Comparison of ENCODE assay signal across 10 cellular contexts in the genomic region with DNA sequence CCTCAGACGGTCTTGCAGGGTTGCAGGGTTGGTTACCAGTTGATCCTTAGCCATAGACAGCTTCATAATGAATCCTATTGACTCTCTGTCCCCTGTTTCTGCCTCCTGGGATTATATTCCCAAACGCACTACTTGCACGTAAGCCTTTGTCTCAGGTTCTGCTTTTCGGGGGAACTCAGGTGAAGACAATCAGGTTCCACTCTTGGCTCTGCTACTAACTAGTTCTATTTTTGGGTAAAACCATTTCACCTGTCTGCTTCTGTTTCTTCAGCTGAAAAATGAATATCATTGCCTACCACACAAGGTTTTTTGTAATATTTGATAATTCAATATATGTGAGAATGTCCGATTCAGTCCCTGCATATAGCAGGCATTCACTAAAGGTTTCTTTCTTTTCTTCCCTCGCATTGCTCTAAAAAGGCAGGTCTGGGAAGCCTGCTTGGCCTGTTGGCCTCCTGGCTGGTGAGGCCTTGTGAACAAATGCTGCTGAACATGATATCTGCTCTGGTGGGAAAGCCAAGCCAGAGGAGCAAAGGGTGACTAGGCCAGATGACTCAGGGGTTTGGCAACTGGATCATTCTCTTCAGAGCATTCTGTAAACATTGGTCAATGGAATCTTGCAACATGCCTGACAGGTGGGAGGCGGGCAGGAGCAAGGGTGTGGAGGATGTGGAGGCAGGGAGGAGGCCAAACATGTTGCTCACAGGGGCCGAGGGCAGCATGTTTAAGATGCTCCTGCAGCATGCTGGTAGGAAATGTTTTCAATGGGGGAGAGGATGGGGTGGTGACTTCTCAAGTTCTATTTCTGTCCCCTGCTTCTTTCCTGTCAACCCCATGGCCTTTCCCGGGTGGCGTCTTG. TPM values are rescaled to one million over a fixed set of nuclear protein-coding genes. Genes with fewer than 3 reads are reported as not detected.
DNase-seq lines count a peak whose midpoint lies in the region; ATAC-seq and TF ChIP-seq lines count a peak whose summit lies in the region.
"Had no signal": no experiment of that assay in that cellular context is flagged by ENCODE, and none has a peak within 500 bp of the region (broad histone marks: within the 10 kb centered on the region; RNA-seq: fewer than 3 reads in every experiment).

No MANE protein-coding gene starts in this region.

- H3K27ac ChIP-seq in upper lobe of right lung: peak overlapping the region; percentile 66
- H3K27ac ChIP-seq: VCaP had no signal

- H3K27ac Mint-ChIP-seq in WTC11: no peak overlapping the region
- H3K27ac Mint-ChIP-seq: CD4-positive, CD25-positive, alpha-beta regulatory T cell had no signal

- CTCF ChIA-PET in WTC11 (lab: Charles Lee) (interaction anchor here (1.0 to 1.6 kb wide), 4 partner anchors 17 to 30 kb away, joined by 3 to 4 read pairs (median 3); no protein-coding TSS in a partner anchor), HEK293T (lab: Yijun Ruan, JAX) (no interaction called here)

- no peaks in the 10 kb centered on the region for H3K9me3 Mint-ChIP-seq in WTC11

- peaks cover 32% of the 10 kb centered on the region for H3K27me3 Mint-ChIP-seq in WTC11 (ENCODE audit: low read depth)

- peaks cover 60% of the 10 kb centered on the region for H3K4me1 Mint-ChIP-seq in WTC11

- no peaks in the 10 kb centered on the region for H3K9me3 ChIP-seq in upper lobe of right lung

- H3K27me3 ChIP-seq in upper lobe of right lung: no peaks in the 10 kb centered on the region

- peak; percentile 58 for DNase-seq in NCI-H2107 treated with DMSO at 0.1 percent for 48 hours (lab: John Stamatoyannopoulos, UW; ENCODE audit: unreplicated experiment)
- DNase-seq in NCI-H2107 (lab: John Stamatoyannopoulos, UW): no peak
- no peak for DNase-seq in WTC11 (ENCODE audit: low spot score)
- peak; percentile 96 for DNase-seq in kidney glomerular epithelial cell (lab: John Stamatoyannopoulos, UW)
- DNase-seq in upper lobe of right lung: peak; percentile 84
- DNase-seq in HEK293T (ENCODE audit: extremely low spot score): no peak
- no peak for DNase-seq in inferior parietal cortex (ENCODE audit: extremely low spot score)
- DNase-seq: CD4-positive, CD25-positive, alpha-beta regulatory T cell had no signal

- TF ChIP-seq CTCF in WTC11 (IDR thresholded peaks at IDR 0.05): no peak
- TF ChIP-seq CTCF in upper lobe of right lung (IDR thresholded peaks at IDR 0.05): no peak

- H3K36me3 Mint-ChIP-seq in WTC11: no peaks in the 10 kb centered on the region
- H3K36me3 Mint-ChIP-seq: CD4-positive, CD25-positive, alpha-beta regulatory T cell had no signal

- H3K4me3 Mint-ChIP-seq in WTC11: no peak overlapping the region

- intact Hi-C loops in upper lobe of right lung (cut with DNase I): no loop called here

- POLR2A ChIA-PET in WTC11 (lab: Charles Lee) (no interaction called here), HEK293T (lab: Yijun Ruan, JAX) (no interaction called here)

- peaks cover 35% of the 10 kb centered on the region for H3K4me1 ChIP-seq in upper lobe of right lung

- no peak overlapping the region for H3K4me3 ChIP-seq in upper lobe of right lung

- H3K36me3 ChIP-seq in upper lobe of right lung: no peaks in the 10 kb centered on the region

- no peak for ATAC-seq in WTC11
- ATAC-seq in upper lobe of right lung: peak; percentile 90
- ATAC-seq in activated CD4-positive, CD25-positive, alpha-beta regulatory T cell treated with anti-CD3 and anti-CD28 coated beads, Interleukin-2, amount 50 U/mL, for 24 hours: no peak

TF ChIP-seq in WTC11, 78 proteins besides CTCF, POLR2A, EP300 and RAD21:
- peak; percentile 87 for TF ChIP-seq GABPB1 (CRISPR knock-in tag; IDR thresholded peaks at IDR 0.05)
- TF ChIP-seq, protein P1, sequence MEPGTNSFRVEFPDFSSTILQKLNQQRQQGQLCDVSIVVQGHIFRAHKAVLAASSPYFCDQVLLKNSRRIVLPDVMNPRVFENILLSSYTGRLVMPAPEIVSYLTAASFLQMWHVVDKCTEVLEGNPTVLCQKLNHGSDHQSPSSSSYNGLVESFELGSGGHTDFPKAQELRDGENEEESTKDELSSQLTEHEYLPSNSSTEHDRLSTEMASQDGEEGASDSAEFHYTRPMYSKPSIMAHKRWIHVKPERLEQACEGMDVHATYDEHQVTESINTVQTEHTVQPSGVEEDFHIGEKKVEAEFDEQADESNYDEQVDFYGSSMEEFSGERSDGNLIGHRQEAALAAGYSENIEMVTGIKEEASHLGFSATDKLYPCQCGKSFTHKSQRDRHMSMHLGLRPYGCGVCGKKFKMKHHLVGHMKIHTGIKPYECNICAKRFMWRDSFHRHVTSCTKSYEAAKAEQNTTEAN (CRISPR knock-in tag; IDR thresholded peaks at IDR 0.05): no peak
TF ChIP-seq in WTC11: peak in this region for 1.

TF ChIP-seq in HEK293T, 16 proteins besides CTCF, POLR2A, EP300 and RAD21:
- TF ChIP-seq FOXM1 (IDR thresholded peaks at IDR 0.05; ENCODE audit: borderline replicate concordance) (no peak), ZNF384 (IDR thresholded peaks at IDR 0.05) (no peak)

RNA-seq across cellular contexts. Expression of a gene that starts 23.8 kb away (rescaled TPM):
- total RNA-seq in WTC11 (2021) (14.2 to 18.2 TPM (median 14.3 TPM) in 3 replicates), upper lobe of right lung (32.0 TPM)

Comparison
In these comparisons a context has a peak if more than half of its experiments do, and no peak if none do; other contexts are left out.
1. DNase-seq: peak in NCI-H2107 treated with DMSO at 0.1 percent for 48 hours (single experiment), kidney glomerular epithelial cell (single experiment) and upper lobe of right lung (single experiment); none in NCI-H2107 (single experiment), WTC11 (single experiment), HEK293T (single experiment) and inferior parietal cortex (single experiment).